8 cellular contexts compared by ENCODE assay signal in the genomic region with DNA sequence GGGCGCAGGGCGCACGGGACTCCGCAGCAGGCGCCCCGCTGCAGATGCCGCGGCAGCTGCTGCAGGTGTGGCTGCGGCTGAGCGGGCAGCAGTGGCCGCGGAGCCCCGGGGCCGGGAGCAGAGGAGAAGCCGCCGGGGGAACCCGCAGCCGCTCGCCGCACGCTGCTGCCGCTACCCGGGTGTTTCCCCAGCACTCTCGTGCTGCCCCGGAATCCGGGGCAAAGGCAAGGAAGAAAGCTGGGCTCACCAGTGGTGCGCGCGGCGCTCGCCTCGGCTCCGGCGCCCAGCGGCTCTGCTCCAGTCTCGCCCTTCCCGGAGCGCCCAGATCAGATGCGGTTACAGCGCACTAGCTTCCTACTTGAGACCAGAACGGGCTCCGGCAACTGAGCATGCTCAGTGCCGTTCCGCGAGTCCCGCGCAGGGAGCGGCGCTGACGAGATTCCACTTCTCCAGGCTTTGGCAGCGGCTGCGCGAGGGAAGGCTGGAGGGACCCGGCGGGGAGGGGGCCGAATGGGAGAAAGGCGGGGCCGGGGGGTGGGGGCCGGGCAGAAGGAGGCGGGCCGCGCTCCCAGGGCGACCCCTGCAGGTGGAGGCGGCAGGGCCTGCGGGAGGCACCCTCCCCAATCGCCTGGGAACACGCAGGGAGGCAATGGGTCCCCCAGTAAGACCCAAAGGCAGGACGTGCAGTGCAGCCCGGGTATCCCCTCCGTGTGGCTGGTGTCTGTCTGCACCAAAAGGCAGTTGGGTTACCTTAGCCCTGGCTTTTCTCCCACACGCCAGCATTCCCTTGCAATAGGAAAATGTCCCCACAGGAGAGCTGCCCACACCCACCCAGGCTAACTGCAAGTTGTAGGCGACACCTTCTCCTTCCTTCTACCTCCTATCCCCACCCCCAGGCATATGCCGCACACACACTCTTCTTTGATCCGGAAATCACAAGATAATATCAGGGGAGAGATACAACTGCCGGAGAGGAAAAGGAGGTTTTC. TPM values are rescaled to one million over a fixed set of nuclear protein-coding genes. Genes with fewer than 3 reads are reported as not detected.
A peak's percentile ranks its signal among the peaks of the same experiment; 100 is the strongest.
DNase-seq lines count a peak whose midpoint lies in the region; ATAC-seq and TF ChIP-seq lines count a peak whose summit lies in the region.

Gene APBB2 (minus strand): TSS at position 385 of the 989 bp plus-strand sequence. CDS start 181,288 bp downstream, outside the sequence.

- no peaks in the 10 kb centered on the region for H3K36me3 ChIP-seq in stomach

- peak within 1 kb of the TSS; percentile 71 for H3K4me3 Mint-ChIP-seq in activated CD8-positive, alpha-beta memory T cell treated with anti-CD3 and anti-CD28 coated beads, Interleukin-2, amount 10 ng/mL, durations not matched to agents 7 days and 5 days

- ATAC-seq in GM19438 (IDR thresholded peaks at IDR 0.05; ENCODE audit: low read depth, unreplicated experiment) (peak; percentile 53), HG03521 (IDR thresholded peaks at IDR 0.05; ENCODE audit: unreplicated experiment) (peak; percentile 42), esophagus mucosa (peak; percentile 94)
- peak; percentile 75 for ATAC-seq in activated CD8-positive, alpha-beta memory T cell treated with anti-CD3 and anti-CD28 coated beads, Interleukin-2, amount 10 ng/mL, durations not matched to agents 7 days and 5 days

- no peaks in the 10 kb centered on the region for H3K9me3 Mint-ChIP-seq in activated CD8-positive, alpha-beta memory T cell treated with anti-CD3 and anti-CD28 coated beads, Interleukin-2, amount 10 ng/mL, durations not matched to agents 7 days and 5 days (ENCODE audit: low read depth)

- H3K27ac Mint-ChIP-seq in activated CD8-positive, alpha-beta memory T cell treated with anti-CD3 and anti-CD28 coated beads, Interleukin-2, amount 10 ng/mL, durations not matched to agents 7 days and 5 days = no peak within 1 kb of the TSS

- intact Hi-C loops in stomach (cut with DNase I; ENCODE audit: low total_unique reads) = loop anchor here (5.0 kb wide), 2 partner anchors 237 to 287 kb away; no protein-coding TSS in a partner anchor

- H3K4me3 ChIP-seq in stomach = peak within 1 kb of the TSS; percentile 81 to 96 (median 92)

- peaks cover 0 to 10% (median 0%) of the 10 kb centered on the region in 3 donors for H3K27me3 ChIP-seq in stomach

- peaks cover 64% of the 10 kb centered on the region for H3K27me3 Mint-ChIP-seq in activated CD8-positive, alpha-beta memory T cell treated with anti-CD3 and anti-CD28 coated beads, Interleukin-2, amount 10 ng/mL, durations not matched to agents 7 days and 5 days

- peak within 1 kb of the TSS; percentile 84 to 95 (median 90) for H3K27ac ChIP-seq in stomach

- 1 to 5% (median 3%) methylated on average over 36 to 75 of the region's 75 CpGs for WGBS in stomach, 5 donors

- CTCF ChIA-PET in activated CD8-positive, alpha-beta memory T cell treated with anti-CD3 and anti-CD28 coated beads, Interleukin-2, amount 10 ng/mL, durations not matched to agents 7 days and 5 days (lab: Charles Lee) = interaction anchor here (0.6 to 2.4 kb wide), 11 partner anchors 9 to 306 kb away, joined by 3 to 8 read pairs (median 4); no protein-coding TSS in a partner anchor

- TF ChIP-seq CTCF in stomach (IDR thresholded peaks at IDR 0.05) = peak in 5 of 7 experiments; percentile 45 to 91 (median 83)

- in situ Hi-C loops in Caki2 (cut with HindIII; ENCODE audit: low pct_unique_long_range_greater_than_20kb, low sequenced_read_pairs) = loop anchor here (25.0 kb wide), 1 partner anchor 252 kb away; no protein-coding TSS in a partner anchor

- DNase-seq in Caki2 (ENCODE audit: low read depth) (peak; percentile 92), NCI-H526 (lab: John Stamatoyannopoulos, UW) (peak; percentile 96 to 99), mucosa of gallbladder (ENCODE audit: low spot score) (peak; percentile 93), stomach (peak; percentile 94)
- DNase-seq in activated CD8-positive, alpha-beta memory T cell treated with anti-CD3 and anti-CD28 coated beads, Interleukin-2, amount 10 ng/mL, durations not matched to agents 7 days and 5 days = peak; percentile 55

- TF ChIP-seq EP300 in stomach (IDR thresholded peaks at IDR 0.05) = no peak

- H3K9me3 ChIP-seq in stomach = no peaks in the 10 kb centered on the region

- peaks cover 24% of the 10 kb centered on the region for H3K4me1 Mint-ChIP-seq in activated CD8-positive, alpha-beta memory T cell treated with anti-CD3 and anti-CD28 coated beads, Interleukin-2, amount 10 ng/mL, durations not matched to agents 7 days and 5 days

- no peaks in the 10 kb centered on the region for H3K36me3 Mint-ChIP-seq in activated CD8-positive, alpha-beta memory T cell treated with anti-CD3 and anti-CD28 coated beads, Interleukin-2, amount 10 ng/mL, durations not matched to agents 7 days and 5 days

- TF ChIP-seq POLR2A in stomach (IDR thresholded peaks at IDR 0.05) = peak in 2 of 4 donors; percentile 46 to 64

- peaks cover 20 to 58% (median 40%) of the 10 kb centered on the region in 4 donors for H3K4me1 ChIP-seq in stomach

RNA-seq across cellular contexts. Expression of gene APBB2, which starts in this region (rescaled TPM):
- 19.8 and 24.3 TPM in 2 replicates for total RNA-seq in Caki2 (2014; rRNA removed; shearing (Covaris generic); ENCODE audit: low replicate concordance)
- total RNA-seq in activated CD8-positive, alpha-beta memory T cell treated with anti-CD3 and anti-CD28 coated beads, Interleukin-2, amount 10 ng/mL, durations not matched to agents 7 days and 5 days = 10 to 100 TPM in 1 of 2 experiments, under 1 TPM in 1; 0.93 to 13.6 TPM
- total RNA-seq in esophagus mucosa = 13.3 TPM
- total RNA-seq in mucosa of gallbladder = 44.9 TPM
- total RNA-seq in stomach = 10 to 100 TPM in 4 of 5 donors, 1 to 10 TPM in 1; 9.0 to 55.4 (median 41.1) TPM
- polyA plus RNA-seq in stomach = 1 to 10 TPM; 4.7 to 9.2 (median 7.9) TPM

Comparison
In these comparisons a context has a peak if more than half of its experiments do, and no peak if none do; other contexts are left out.
1. Peak in every context shown above with its lines: DNase-seq, ATAC-seq, H3K4me3 ChIP-seq and H3K27ac ChIP-seq.
2. ATAC-seq: peak in every context shown above with its lines; median percentile 94 in esophagus mucosa; 75 in activated CD8-positive, alpha-beta memory T cell treated with anti-CD3 and anti-CD28 coated beads, Interleukin-2, amount 10 ng/mL, durations not matched to agents 7 days and 5 days; 53 in GM19438; 42 in HG03521.